In genomic region chr17:21024024-21024423, GRCh38 we compare ENCODE assay signal across 15 cellular contexts. TPM values are rescaled to one million over a fixed set of nuclear protein-coding genes. Genes with fewer than 3 reads are reported as not detected.
DNase-seq lines count a peak whose midpoint lies in the region; ATAC-seq, FAIRE-seq and TF ChIP-seq lines count a peak whose summit lies in the region.
"Had no signal": no experiment of that assay in that cellular context is flagged by ENCODE, and none has a peak within 500 bp of the region (broad histone marks: within the 10 kb centered on the region; RNA-seq: fewer than 3 reads in every experiment).

No MANE protein-coding gene starts in this region.

- TF ChIP-seq CTCF in GM23338 (conservative IDR thresholded peaks at IDR 0.05; ENCODE audit: low read depth in 2 of 2), result no peak
- no peak for TF ChIP-seq CTCF in astrocyte (IDR thresholded peaks at IDR 0.05; ENCODE audit: insufficient read depth, low read depth, low read length)
- TF ChIP-seq CTCF in nephron progenitor cell (IDR thresholded peaks at IDR 0.05), result no peak
- TF ChIP-seq CTCF in colonic mucosa (IDR thresholded peaks at IDR 0.05), result no peak
- TF ChIP-seq CTCF in brain microvascular endothelial cell (IDR thresholded peaks at IDR 0.05; ENCODE audit: low read depth, low read length, missing control alignments), result no peak

- no peaks in the 10 kb centered on the region for H3K9me2 ChIP-seq in GM23338 (ENCODE audit: insufficient read depth)

- no peak overlapping the region for H3K27ac Mint-ChIP-seq in GM23338
- no peak overlapping the region for H3K27ac Mint-ChIP-seq in astrocyte (ENCODE audit: unreplicated experiment)
- peak overlapping the region; percentile 56 for H3K27ac Mint-ChIP-seq in nephron progenitor cell

- H3K9me3 Mint-ChIP-seq in GM23338, result no peaks in the 10 kb centered on the region
- no peaks in the 10 kb centered on the region for H3K9me3 Mint-ChIP-seq in astrocyte (ENCODE audit: unreplicated experiment)
- no peaks in the 10 kb centered on the region for H3K9me3 Mint-ChIP-seq in nephron progenitor cell

- intact Hi-C loops in colonic mucosa (cut with DNase I), result no loop called here

- H3K27me3 Mint-ChIP-seq in GM23338 (ENCODE audit: insufficient read depth, low read depth, poor library complexity) (peaks cover 6% of the 10 kb centered on the region), astrocyte (ENCODE audit: low read depth, unreplicated experiment) (no peaks in the 10 kb centered on the region), nephron progenitor cell (ENCODE audit: low read depth, poor library complexity) (no peaks in the 10 kb centered on the region)

- H4K20me1 ChIP-seq in BLaER1 (peaks cover 100% of the 10 kb centered on the region), GM23338 (replicated peaks; ENCODE audit: insufficient read depth) (peaks cover 94% of the 10 kb centered on the region), astrocyte (ENCODE audit: insufficient read depth, low read length) (peaks cover 100% of the 10 kb centered on the region)

- peaks cover 8% of the 10 kb centered on the region; the same call in 2 of the 3 replicates for H3K4me1 Mint-ChIP-seq in GM23338
- peaks cover 22% of the 10 kb centered on the region for H3K4me1 Mint-ChIP-seq in astrocyte (ENCODE audit: low read depth, unreplicated experiment)
- H3K4me1 Mint-ChIP-seq in nephron progenitor cell, result peaks cover 23% of the 10 kb centered on the region

- no peak overlapping the region for H3K27ac ChIP-seq in BLaER1
- H3K27ac ChIP-seq in GM23338 (ENCODE audit: low read depth), result peak overlapping the region; percentile 35; the same call in 1 of the 2 replicates
- no peak overlapping the region for H3K27ac ChIP-seq in astrocyte (ENCODE audit: low read depth, low read length)
- H3K27ac ChIP-seq in colonic mucosa, result no peak overlapping the region
- H3K27ac ChIP-seq in brain microvascular endothelial cell, result no peak overlapping the region

- H3K4me3 ChIP-seq in BLaER1 (no peak overlapping the region), GM23338 (no peak overlapping the region), astrocyte (ENCODE audit: insufficient read depth, low read depth, low read length) (no peak overlapping the region), colonic mucosa (no peak overlapping the region), brain microvascular endothelial cell (ENCODE audit: low read depth, low read length) (no peak overlapping the region)

- peak overlapping the region; percentile 44 for H3K4me2 ChIP-seq in BLaER1
- H3K4me2 ChIP-seq in GM23338, result no peak overlapping the region
- no peak overlapping the region for H3K4me2 ChIP-seq in astrocyte (ENCODE audit: low read length)

- H3K27me3 ChIP-seq in BLaER1, result no peaks in the 10 kb centered on the region
- H3K27me3 ChIP-seq in GM23338 (ENCODE audit: insufficient read depth), result no peaks in the 10 kb centered on the region
- H3K27me3 ChIP-seq in astrocyte (ENCODE audit: insufficient read depth, low read length), result no peaks in the 10 kb centered on the region
- H3K27me3 ChIP-seq in colonic mucosa, result no peaks in the 10 kb centered on the region
- no peaks in the 10 kb centered on the region for H3K27me3 ChIP-seq in brain microvascular endothelial cell (replicated peaks)

- H3K9me3 ChIP-seq in BLaER1 (no peaks in the 10 kb centered on the region), astrocyte (ENCODE audit: insufficient read depth, low read depth, low read length) (no peaks in the 10 kb centered on the region), colonic mucosa (no peaks in the 10 kb centered on the region)

- H3K4me3 Mint-ChIP-seq in GM23338 (no peak overlapping the region), astrocyte (ENCODE audit: unreplicated experiment) (no peak overlapping the region), nephron progenitor cell (no peak overlapping the region)

- peaks cover 100% of the 10 kb centered on the region for H3K79me2 ChIP-seq in GM23338 (replicated peaks; ENCODE audit: insufficient read depth)
- H3K79me2 ChIP-seq in astrocyte (ENCODE audit: insufficient read depth, low read length), result peaks cover 100% of the 10 kb centered on the region

- H3K36me3 ChIP-seq in BLaER1, result peaks cover 94% of the 10 kb centered on the region
- peaks cover 74% of the 10 kb centered on the region for H3K36me3 ChIP-seq in GM23338 (ENCODE audit: insufficient read depth)
- peaks cover 62% of the 10 kb centered on the region for H3K36me3 ChIP-seq in astrocyte (ENCODE audit: insufficient read depth, low read length)
- H3K36me3 ChIP-seq in colonic mucosa, result peaks cover 19% of the 10 kb centered on the region
- H3K36me3 ChIP-seq in brain microvascular endothelial cell (replicated peaks), result peaks cover 74% of the 10 kb centered on the region

- DNase-seq in GM23338 (ENCODE audit: low spot score) (no peak), astrocyte (ENCODE audit: low read depth) (no peak), nephron progenitor cell (no peak), colonic mucosa (no peak), brain microvascular endothelial cell (no peak), NCI-H345 (lab: John Stamatoyannopoulos, UW) (no peak)
- DNase-seq: foreskin melanocyte; NCI-H1092; NCI-H446 treated with DMSO at 0.1 percent for 48 hours; stimulated activated CD4-positive, alpha-beta T cell treated with anti-CD3 and anti-CD28 coated beads, Interleukin-4, amount 100 ng/mL, for 1 hour; stimulated activated naive CD4-positive, alpha-beta T cell; T-helper 9 cell had no signal

- no peak for FAIRE-seq in astrocyte (lab: Jason Lieb, UNC)
- FAIRE-seq: islet of Langerhans had no signal

- H3K36me3 Mint-ChIP-seq in GM23338 (ENCODE audit: low read depth) (peaks cover 94% of the 10 kb centered on the region), astrocyte (ENCODE audit: low read depth, unreplicated experiment) (peaks cover 18% of the 10 kb centered on the region), nephron progenitor cell (ENCODE audit: low read depth) (peaks cover 91% of the 10 kb centered on the region)

- H3K9ac ChIP-seq in BLaER1, result no peak overlapping the region
- peak overlapping the region; percentile 2 for H3K9ac ChIP-seq in astrocyte (ENCODE audit: low read length)
- H3K9ac ChIP-seq in colonic mucosa (ENCODE audit: low read depth in 2 of 2, low read length in 2 of 2), result no peak overlapping the region

- H3F3A ChIP-seq in GM23338 (replicated peaks; ENCODE audit: low read depth), result peaks cover 48% of the 10 kb centered on the region

- H2AFZ ChIP-seq in GM23338, result no peak overlapping the region
- H2AFZ ChIP-seq in astrocyte (ENCODE audit: low read depth, low read length), result no peak overlapping the region

- ATAC-seq in GM23338, result no peak
- no peak for ATAC-seq in GM21786 (IDR thresholded peaks at IDR 0.05; ENCODE audit: unreplicated experiment)

- in situ Hi-C loops in brain microvascular endothelial cell (cut with HindIII; ENCODE audit: low pct_ligation_motif_present, low sequenced_read_pairs), result no loop called here

- peaks cover 69% of the 10 kb centered on the region for H3K4me1 ChIP-seq in BLaER1
- H3K4me1 ChIP-seq in GM23338 (ENCODE audit: insufficient read depth), result peaks cover 3% of the 10 kb centered on the region; the same call in 1 of the 2 replicates
- peaks cover 7% of the 10 kb centered on the region for H3K4me1 ChIP-seq in astrocyte (ENCODE audit: insufficient read depth, low read length)
- H3K4me1 ChIP-seq in colonic mucosa, result no peaks in the 10 kb centered on the region

TF ChIP-seq in GM23338, 12 proteins besides CTCF, POLR2A, EP300 and RAD21 (continues in another document):
- TF ChIP-seq JUNB (IDR thresholded peaks at IDR 0.05; ENCODE audit: unreplicated experiment) (no peak), ETS1 (IDR thresholded peaks at IDR 0.05) (no peak), REST (IDR thresholded peaks at IDR 0.05; ENCODE audit: unreplicated experiment) (no peak)

RNA-seq across cellular contexts. Expression of gene USP22, which starts 18.8 kb away (rescaled TPM):
- total RNA-seq in GM23338 (2014; rRNA removed; shearing (Covaris generic)), result 285 and 296 TPM in 2 replicates
- polyA plus RNA-seq in GM23338 (2016; fragmentation: Nextera tagmentation; extraction: Ambion mirVana), result 68.9 and 77.4 TPM in 2 replicates
- total RNA-seq in astrocyte (243 and 266 TPM in 2 replicates), colonic mucosa (100 to 1,000 TPM; 174 to 190 TPM)
